In genomic region chr10:107144490-107144889, GRCh38 we compare ENCODE assay signal across 20 cellular contexts. TPM values are rescaled to one million over a fixed set of nuclear protein-coding genes. Genes with fewer than 3 reads are reported as not detected.
A peak's percentile ranks its signal among the peaks of the same experiment; 100 is the strongest.
DNase-seq lines count a peak whose midpoint lies in the region; ATAC-seq and TF ChIP-seq lines count a peak whose summit lies in the region.
"Had no signal": no experiment of that assay in that cellular context is flagged by ENCODE, and none has a peak within 500 bp of the region (broad histone marks: within the 10 kb centered on the region; RNA-seq: fewer than 3 reads in every experiment).

No MANE protein-coding gene starts in this region.

- H3K4me1 Mint-ChIP-seq in glutamatergic neuron (ENCODE audit: low read depth, unreplicated experiment), result no peaks in the 10 kb centered on the region
- H3K4me1 Mint-ChIP-seq: activated naive CD4-positive, alpha-beta T cell treated with anti-CD3 and anti-CD28 coated beads, Interleukin-2, amount 50 U/mL, for 24 hours had no signal

- H3K9ac ChIP-seq in neuronal stem cell (ENCODE audit: low read depth, low read length, poor library complexity), result no peak overlapping the region
- H3K9ac ChIP-seq: BLaER1 treated with 17β-estradiol and CSF1 and Interleukin-3, amounts not matched to agents 10 nM and 100 nM had no signal

- H2BK12ac ChIP-seq in neuronal stem cell (ENCODE audit: low read length), result no peak overlapping the region

- H3K27me3 ChIP-seq in H7 (ENCODE audit: control insufficient read depth, insufficient read depth, low read length) (no peaks in the 10 kb centered on the region), neuronal stem cell (ENCODE audit: control insufficient read depth in 3 of 3, insufficient read depth in 3 of 3, low read depth in 1 of 3, low read length in 3 of 3) (no peaks in the 10 kb centered on the region)
- H3K27me3 ChIP-seq: BLaER1 treated with 17β-estradiol and CSF1 and Interleukin-3, amounts not matched to agents 10 nM and 100 nM; breast epithelium; neutrophil had no signal

- no peak overlapping the region for H3K4ac ChIP-seq in neuronal stem cell (ENCODE audit: low read length)

- H3K36me3 Mint-ChIP-seq in glutamatergic neuron (ENCODE audit: unreplicated experiment), result no peaks in the 10 kb centered on the region
- H3K36me3 Mint-ChIP-seq: activated naive CD4-positive, alpha-beta T cell treated with anti-CD3 and anti-CD28 coated beads, Interleukin-2, amount 50 U/mL, for 24 hours had no signal

- H3K9me3 Mint-ChIP-seq in glutamatergic neuron (ENCODE audit: unreplicated experiment), result no peaks in the 10 kb centered on the region
- H3K9me3 Mint-ChIP-seq: activated naive CD4-positive, alpha-beta T cell treated with anti-CD3 and anti-CD28 coated beads, Interleukin-2, amount 50 U/mL, for 24 hours had no signal

- no peak overlapping the region for H3K14ac ChIP-seq in neuronal stem cell (ENCODE audit: low read length)

- H4K91ac ChIP-seq in neuronal stem cell (ENCODE audit: low read depth, low read length, poor library complexity), result no peak overlapping the region

- no peak overlapping the region for H2AFZ ChIP-seq in neuronal stem cell (ENCODE audit: low read length)

- H3K27ac Mint-ChIP-seq in glutamatergic neuron (ENCODE audit: unreplicated experiment), result no peak overlapping the region
- H3K27ac Mint-ChIP-seq: activated naive CD4-positive, alpha-beta T cell treated with anti-CD3 and anti-CD28 coated beads, Interleukin-2, amount 50 U/mL, for 24 hours; T-helper 1 cell treated with Interleukin-12 subunit alpha and Interleukin-12 subunit beta and Interleukin-4 antibody, amounts not matched to agents 30 μg/mL and 1 μg/mL, for 36 hours had no signal

- no peaks in the 10 kb centered on the region for H3K79me1 ChIP-seq in neuronal stem cell (ENCODE audit: low read depth, low read length)

- H3K27ac ChIP-seq in neuronal stem cell (replicated peaks; ENCODE audit: low read length), result no peak overlapping the region
- H3K27ac ChIP-seq: BLaER1 treated with 17β-estradiol and CSF1 and Interleukin-3, amounts not matched to agents 10 nM and 100 nM; breast epithelium; dorsolateral prefrontal cortex; HL-60; neutrophil had no signal

- peak; percentile 28 for TF ChIP-seq CTCF in epithelial cell of proximal tubule (conservative IDR thresholded peaks at IDR 0.05; ENCODE audit: low read depth, low read length)
- no peak for TF ChIP-seq CTCF in glutamatergic neuron (IDR thresholded peaks at IDR 0.05; ENCODE audit: partially characterized antibody, unreplicated experiment)

- DNase-seq in H7 (peak; percentile 26), epithelial cell of proximal tubule (ENCODE audit: low read depth) (no peak), neuronal stem cell (ENCODE audit: low spot score) (peak; percentile 40), GF-D8 (lab: John Stamatoyannopoulos, UW) (no peak), glutamatergic neuron (no peak)
- DNase-seq: activated CD4-positive, alpha-beta T cell treated with anti-CD3 and anti-CD28 coated beads for 4 hours; DMS79; dorsolateral prefrontal cortex; NCI-H187; trophoblast cell had no signal

- no peak overlapping the region for H3K4me3 Mint-ChIP-seq in glutamatergic neuron (ENCODE audit: unreplicated experiment)
- H3K4me3 Mint-ChIP-seq: activated naive CD4-positive, alpha-beta T cell treated with anti-CD3 and anti-CD28 coated beads, Interleukin-2, amount 50 U/mL, for 24 hours; T-helper 1 cell treated with Interleukin-12 subunit alpha and Interleukin-12 subunit beta and Interleukin-4 antibody, amounts not matched to agents 30 μg/mL and 1 μg/mL, for 36 hours had no signal

- WGBS in neuronal stem cell (ENCODE audit: extremely low coverage in 2 of 2, insufficient read length in 2 of 2, insufficient replicate concordance in 1 of 2), 2 donors, result no CpG with 5 or more reads among the region's 4 CpGs

- H4K8ac ChIP-seq in neuronal stem cell (ENCODE audit: low read depth, low read length), result no peak overlapping the region

- H3K36me3 ChIP-seq in H7 (replicated peaks; ENCODE audit: control insufficient read depth, insufficient read depth, low read length), result no peaks in the 10 kb centered on the region
- no peaks in the 10 kb centered on the region for H3K36me3 ChIP-seq in neuronal stem cell (replicated peaks in 1 of 2; ENCODE audit: control insufficient read depth in 2 of 2, insufficient read depth in 2 of 2, low read length in 2 of 2)
- H3K36me3 ChIP-seq: BLaER1 treated with 17β-estradiol and CSF1 and Interleukin-3, amounts not matched to agents 10 nM and 100 nM; breast epithelium; neutrophil had no signal

- H3K4me3 ChIP-seq in H7 (ENCODE audit: insufficient read depth, low read depth, low read length) (no peak overlapping the region), epithelial cell of proximal tubule (ENCODE audit: low read depth, low read length) (no peak overlapping the region), neuronal stem cell (ENCODE audit: low read length in 2 of 2) (no peak overlapping the region)
- H3K4me3 ChIP-seq: BLaER1 treated with 17β-estradiol and CSF1 and Interleukin-3, amounts not matched to agents 10 nM and 100 nM; breast epithelium; dorsolateral prefrontal cortex had no signal

- no peak overlapping the region for H3K23ac ChIP-seq in neuronal stem cell (ENCODE audit: low read depth, low read length, poor library complexity)

- no peak overlapping the region for H2BK120ac ChIP-seq in neuronal stem cell (ENCODE audit: low read depth, low read length)

- no peaks in the 10 kb centered on the region for H3K9me3 ChIP-seq in neuronal stem cell (replicated peaks in 1 of 2; ENCODE audit: control insufficient read depth in 2 of 2, insufficient read depth in 1 of 2, low read depth in 1 of 2, low read length in 2 of 2)
- H3K9me3 ChIP-seq: breast epithelium, neutrophil had no signal

- H3K18ac ChIP-seq in neuronal stem cell (ENCODE audit: low read length), result no peak overlapping the region

- peaks cover 0 to 2% of the 10 kb centered on the region in 2 donors for H3K4me1 ChIP-seq in neuronal stem cell (ENCODE audit: control insufficient read depth in 2 of 2, insufficient read depth in 1 of 2, low read depth in 1 of 2, low read length in 2 of 2)
- H3K4me1 ChIP-seq: breast epithelium had no signal

- no peak overlapping the region for H2BK15ac ChIP-seq in neuronal stem cell (ENCODE audit: low read length)

- H2AK5ac ChIP-seq in neuronal stem cell (ENCODE audit: low read depth, low read length), result no peak overlapping the region

- H3K4me2 ChIP-seq in neuronal stem cell (ENCODE audit: insufficient read depth, low read length, poor library complexity, severe bottlenecking), result no peak overlapping the region
- H3K4me2 ChIP-seq: BLaER1 treated with 17β-estradiol and CSF1 and Interleukin-3, amounts not matched to agents 10 nM and 100 nM had no signal

- H2BK5ac ChIP-seq in neuronal stem cell (ENCODE audit: low read length), result no peak overlapping the region

- no peak for ATAC-seq in GM18505 (IDR thresholded peaks at IDR 0.05; ENCODE audit: unreplicated experiment)
- ATAC-seq: Panc1 had no signal

- TF ChIP-seq POLR2A in GM18505 (IDR thresholded peaks at IDR 0.05; ENCODE audit: borderline replicate concordance, extremely low read depth, insufficient read depth, insufficient read length), result no peak

- no peaks in the 10 kb centered on the region for H3K27me3 Mint-ChIP-seq in glutamatergic neuron (ENCODE audit: unreplicated experiment)
- H3K27me3 Mint-ChIP-seq: activated naive CD4-positive, alpha-beta T cell treated with anti-CD3 and anti-CD28 coated beads, Interleukin-2, amount 50 U/mL, for 24 hours had no signal

TF ChIP-seq in PFSK-1, 5 proteins besides CTCF, POLR2A, EP300 and RAD21:
- TF ChIP-seq REST (IDR thresholded peaks at IDR 0.05; ENCODE audit: insufficient read depth in 1 of 2, low read depth in 2 of 2, low read length in 2 of 2) (peak; percentile 76 to 91), SIN3A (IDR thresholded peaks at IDR 0.05; ENCODE audit: borderline replicate concordance, insufficient read depth, low read length) (no peak)
TF ChIP-seq in PFSK-1: peak in this region for 1.

RNA-seq across cellular contexts. Expression of gene SORCS1, which starts 20.0 kb away (rescaled TPM):
- 1.00 and 1.3 TPM in 2 replicates for total RNA-seq in H7 (2014; rRNA removed; shearing (Covaris generic))
- 10.3 TPM for polyA plus RNA-seq in PFSK-1 (2012; ENCODE audit: insufficient read length, low read depth)
- total RNA-seq in epithelial cell of proximal tubule, result 0.06 TPM in 1 of 2 replicates, not detected in the other
- polyA plus RNA-seq in neuronal stem cell (2013, experiment 1 of 2), result 7.3 TPM
- polyA plus RNA-seq in neuronal stem cell (2013, experiment 2 of 2), result 7.5 TPM
- 3.3 TPM for total RNA-seq in glutamatergic neuron (ENCODE audit: unreplicated experiment)
- total RNA-seq: lung microvascular endothelial cell had no signal

Comparison
In these comparisons a context has a peak if more than half of its experiments do, and no peak if none do; other contexts are left out.
1. DNase-seq: peak in H7 (single experiment) and neuronal stem cell (single experiment); none in epithelial cell of proximal tubule (single experiment), GF-D8 (single experiment) and glutamatergic neuron (single experiment).